Comparison of ENCODE assay signal across 1 cellular context in the genomic region with DNA sequence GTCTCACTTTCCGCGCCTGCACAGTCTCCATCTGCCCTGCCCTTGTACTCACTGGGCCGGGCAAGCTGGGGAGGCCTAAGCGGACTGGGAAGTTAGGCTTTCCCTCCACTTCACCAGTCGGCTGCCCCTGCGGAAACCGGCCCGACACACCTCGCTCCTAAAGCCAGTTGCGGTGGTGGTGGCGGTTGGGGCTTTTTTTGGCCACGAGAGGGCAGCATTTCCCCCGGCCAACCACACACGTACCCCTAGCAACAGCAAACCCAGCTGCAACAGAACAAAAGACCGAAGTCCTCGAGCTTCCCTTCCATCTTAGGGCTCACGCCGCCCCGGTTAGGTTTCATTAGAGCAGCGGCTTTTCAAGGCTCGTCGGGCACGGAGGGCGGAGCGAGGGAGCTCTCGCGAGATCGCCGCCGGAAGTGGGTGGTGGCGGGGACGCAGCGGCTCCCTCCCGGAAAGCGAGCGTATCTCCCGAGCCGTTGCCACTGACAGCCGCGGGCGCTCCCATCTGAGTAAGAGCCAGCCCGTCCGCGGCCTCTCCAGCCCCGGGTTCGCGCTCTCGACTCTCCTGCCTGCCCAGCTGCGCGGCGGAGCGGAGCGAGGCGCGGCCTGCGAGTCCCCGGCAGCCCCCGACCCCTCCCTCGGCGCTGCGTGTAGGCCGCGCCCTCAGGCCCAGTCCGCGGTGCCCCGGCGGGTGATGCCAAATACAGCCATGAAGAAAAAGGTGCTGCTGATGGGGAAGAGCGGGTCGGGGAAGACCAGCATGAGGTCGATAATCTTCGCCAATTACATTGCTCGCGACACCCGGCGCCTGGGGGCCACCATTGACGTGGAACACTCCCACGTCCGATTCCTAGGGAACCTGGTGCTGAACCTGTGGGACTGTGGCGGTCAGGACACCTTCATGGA.
TF ChIP-seq lines count a peak whose summit lies in the region.

RRAGA (plus strand) TSS at position 462 of the 906 bp plus-strand sequence; CDS start at position 695, 233 bp downstream.

TF ChIP-seq in HepG2, 621 proteins besides CTCF, POLR2A, EP300 and RAD21 (continued from another document and continues in another):
- TF ChIP-seq, protein P1, sequence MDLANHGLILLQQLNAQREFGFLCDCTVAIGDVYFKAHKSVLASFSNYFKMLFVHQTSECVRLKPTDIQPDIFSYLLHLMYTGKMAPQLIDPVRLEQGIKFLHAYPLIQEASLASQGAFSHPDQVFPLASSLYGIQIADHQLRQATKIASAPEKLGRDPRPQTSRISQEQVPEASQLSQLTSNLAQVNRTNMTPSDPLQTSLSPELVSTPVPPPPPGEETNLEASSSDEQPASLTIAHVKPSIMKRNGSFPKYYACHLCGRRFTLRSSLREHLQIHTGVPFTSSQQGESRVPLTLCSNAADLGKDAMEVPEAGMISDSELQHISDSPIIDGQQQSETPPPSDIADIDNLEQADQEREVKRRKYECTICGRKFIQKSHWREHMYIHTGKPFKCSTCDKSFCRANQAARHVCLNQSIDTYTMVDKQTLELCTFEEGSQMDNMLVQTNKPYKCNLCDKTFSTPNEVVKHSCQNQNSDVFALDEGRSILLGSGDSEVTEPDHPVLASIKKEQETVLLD (CRISPR knock-in tag; IDR thresholded peaks at IDR 0.05; ENCODE audit: low read depth) = peak; percentile 85
- TF ChIP-seq JUND (CRISPR knock-in tag; IDR thresholded peaks at IDR 0.05) (no peak), ZFY (CRISPR knock-in tag; IDR thresholded peaks at IDR 0.05) (peak; percentile 98), HOXA9 (CRISPR knock-in tag; IDR thresholded peaks at IDR 0.05; ENCODE audit: borderline replicate concordance) (no peak), HNF4G (IDR thresholded peaks at IDR 0.05; ENCODE audit: borderline replicate concordance, low read depth, low read length) (peak; percentile 69; the same call in 1 of the 2 replicates), HNF4G (CRISPR knock-in tag; IDR thresholded peaks at IDR 0.05; ENCODE audit: borderline replicate concordance, low read depth) (peak; percentile 65), NFIC (IDR thresholded peaks at IDR 0.05; ENCODE audit: low read length) (no peak), ZSCAN20 (CRISPR knock-in tag; IDR thresholded peaks at IDR 0.05; ENCODE audit: borderline replicate concordance) (no peak), ZNF44 (CRISPR knock-in tag; IDR thresholded peaks at IDR 0.05) (peak; percentile 41; the same call in 1 of the 2 replicates), ZNF446 (CRISPR knock-in tag; IDR thresholded peaks at IDR 0.05) (peak; percentile 79), ZNF7 (CRISPR knock-in tag; IDR thresholded peaks at IDR 0.05) (no peak), ZNF512B (CRISPR knock-in tag; IDR thresholded peaks at IDR 0.05; ENCODE audit: borderline replicate concordance) (no peak), THAP9 (CRISPR knock-in tag; IDR thresholded peaks at IDR 0.05; ENCODE audit: borderline replicate concordance) (peak; percentile 86), RARG (CRISPR knock-in tag; IDR thresholded peaks at IDR 0.05; ENCODE audit: low read depth) (no peak), HBP1 (CRISPR knock-in tag; IDR thresholded peaks at IDR 0.05; ENCODE audit: low read depth) (peak; percentile 39; the same call in 1 of the 2 replicates), ZFP62 (CRISPR knock-in tag; IDR thresholded peaks at IDR 0.05) (no peak), SIN3A (IDR thresholded peaks at IDR 0.05; ENCODE audit: borderline replicate concordance, low read depth, low read length) (no peak), DNMT1 (CRISPR knock-in tag; IDR thresholded peaks at IDR 0.05) (0 out of 2 replicates have a peak, but pooled peaks have one; percentile 42), ZNF589 (CRISPR knock-in tag; conservative IDR thresholded peaks at IDR 0.05) (peak; percentile 81), ZNF672 (CRISPR knock-in tag; IDR thresholded peaks at IDR 0.05) (no peak), SAFB2 (CRISPR knock-in tag; IDR thresholded peaks at IDR 0.05; ENCODE audit: borderline replicate concordance, low read depth) (no peak; the same call in none of the 2 replicates), TAF1 (CRISPR knock-in tag; IDR thresholded peaks at IDR 0.05) (peak; percentile 85), CSRNP1 (CRISPR knock-in tag; IDR thresholded peaks at IDR 0.05) (peak; percentile 66; the same call in 1 of the 2 replicates), ZNF564 (CRISPR knock-in tag; IDR thresholded peaks at IDR 0.05) (peak; percentile 47; the same call in 1 of the 2 replicates), JUNB (CRISPR knock-in tag; IDR thresholded peaks at IDR 0.05; ENCODE audit: borderline replicate concordance) (no peak), ZNF34 (CRISPR knock-in tag; IDR thresholded peaks at IDR 0.05; ENCODE audit: borderline replicate concordance) (no peak), ZNF724P (CRISPR knock-in tag; IDR thresholded peaks at IDR 0.05; ENCODE audit: borderline replicate concordance) (no peak; the same call in 1 of the 2 replicates)
- TF ChIP-seq, protein P2, sequence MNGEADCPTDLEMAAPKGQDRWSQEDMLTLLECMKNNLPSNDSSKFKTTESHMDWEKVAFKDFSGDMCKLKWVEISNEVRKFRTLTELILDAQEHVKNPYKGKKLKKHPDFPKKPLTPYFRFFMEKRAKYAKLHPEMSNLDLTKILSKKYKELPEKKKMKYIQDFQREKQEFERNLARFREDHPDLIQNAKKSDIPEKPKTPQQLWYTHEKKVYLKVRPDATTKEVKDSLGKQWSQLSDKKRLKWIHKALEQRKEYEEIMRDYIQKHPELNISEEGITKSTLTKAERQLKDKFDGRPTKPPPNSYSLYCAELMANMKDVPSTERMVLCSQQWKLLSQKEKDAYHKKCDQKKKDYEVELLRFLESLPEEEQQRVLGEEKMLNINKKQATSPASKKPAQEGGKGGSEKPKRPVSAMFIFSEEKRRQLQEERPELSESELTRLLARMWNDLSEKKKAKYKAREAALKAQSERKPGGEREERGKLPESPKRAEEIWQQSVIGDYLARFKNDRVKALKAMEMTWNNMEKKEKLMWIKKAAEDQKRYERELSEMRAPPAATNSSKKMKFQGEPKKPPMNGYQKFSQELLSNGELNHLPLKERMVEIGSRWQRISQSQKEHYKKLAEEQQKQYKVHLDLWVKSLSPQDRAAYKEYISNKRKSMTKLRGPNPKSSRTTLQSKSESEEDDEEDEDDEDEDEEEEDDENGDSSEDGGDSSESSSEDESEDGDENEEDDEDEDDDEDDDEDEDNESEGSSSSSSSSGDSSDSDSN (CRISPR knock-in tag; IDR thresholded peaks at IDR 0.05) = peak; percentile 98
- TF ChIP-seq, protein P3, sequence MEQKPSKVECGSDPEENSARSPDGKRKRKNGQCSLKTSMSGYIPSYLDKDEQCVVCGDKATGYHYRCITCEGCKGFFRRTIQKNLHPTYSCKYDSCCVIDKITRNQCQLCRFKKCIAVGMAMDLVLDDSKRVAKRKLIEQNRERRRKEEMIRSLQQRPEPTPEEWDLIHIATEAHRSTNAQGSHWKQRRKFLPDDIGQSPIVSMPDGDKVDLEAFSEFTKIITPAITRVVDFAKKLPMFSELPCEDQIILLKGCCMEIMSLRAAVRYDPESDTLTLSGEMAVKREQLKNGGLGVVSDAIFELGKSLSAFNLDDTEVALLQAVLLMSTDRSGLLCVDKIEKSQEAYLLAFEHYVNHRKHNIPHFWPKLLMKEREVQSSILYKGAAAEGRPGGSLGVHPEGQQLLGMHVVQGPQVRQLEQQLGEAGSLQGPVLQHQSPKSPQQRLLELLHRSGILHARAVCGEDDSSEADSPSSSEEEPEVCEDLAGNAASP (CRISPR knock-in tag; IDR thresholded peaks at IDR 0.05; ENCODE audit: borderline replicate concordance) = no peak
